1 cellular context compared by ENCODE assay signal in genomic region chr4:165326831-165327210, GRCh38.
TF ChIP-seq lines count a peak whose summit lies in the region.

No MANE protein-coding gene starts in this region.

TF ChIP-seq in H1, 55 proteins besides CTCF, POLR2A, EP300 and RAD21:
- TF ChIP-seq PHF8 (conservative IDR thresholded peaks at IDR 0.05; ENCODE audit: low read depth, low read length): peak; percentile 59; the same call in 1 of the 2 replicates
- no peak for TF ChIP-seq ASH2L (IDR thresholded peaks at IDR 0.05; ENCODE audit: low read length)
